9 cellular contexts compared by ENCODE assay signal in the genomic region with DNA sequence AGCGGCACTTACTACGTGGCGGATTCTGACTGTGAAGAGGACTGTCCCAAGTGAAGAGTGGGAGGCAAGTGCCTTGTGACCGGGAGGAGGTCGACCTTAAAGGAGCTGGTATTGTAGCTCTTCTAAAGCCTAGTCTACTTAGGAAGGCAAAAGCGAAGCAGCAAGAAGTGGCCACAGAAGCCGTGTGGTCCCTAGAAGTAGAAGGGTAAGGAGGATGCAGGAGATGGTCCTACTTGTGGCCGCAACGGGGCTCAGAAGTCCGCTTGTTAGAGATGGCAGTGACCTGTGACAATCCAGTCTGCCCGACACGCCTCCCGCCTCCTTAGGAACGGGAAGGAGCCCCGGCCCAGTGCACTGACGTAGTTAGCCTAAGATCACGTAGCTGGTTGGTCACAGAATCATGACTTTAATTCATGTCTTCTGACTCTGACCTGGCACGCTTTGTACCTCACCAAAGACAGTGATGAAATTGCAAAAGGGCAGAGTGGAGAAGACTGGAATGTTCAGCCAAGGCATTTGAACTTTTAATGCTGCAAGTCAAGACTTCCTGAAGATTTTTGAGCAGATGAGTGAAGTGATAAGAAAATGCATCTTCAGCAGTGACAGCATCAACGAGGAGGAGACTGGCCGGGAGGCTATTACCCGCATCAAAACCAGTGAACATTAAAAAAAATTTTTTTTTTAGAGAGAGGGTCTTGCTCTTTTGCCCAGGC. TPM values are rescaled to one million over a fixed set of nuclear protein-coding genes. Genes with fewer than 3 reads are reported as not detected.
DNase-seq lines count a peak whose midpoint lies in the region; ATAC-seq, FAIRE-seq and TF ChIP-seq lines count a peak whose summit lies in the region.
"Had no signal": no experiment of that assay in that cellular context is flagged by ENCODE, and none has a peak within 500 bp of the region (broad histone marks: within the 10 kb centered on the region; RNA-seq: fewer than 3 reads in every experiment).

No MANE protein-coding gene starts in this region.

- H3K4me2 ChIP-seq in neuronal stem cell (ENCODE audit: insufficient read depth, low read length, poor library complexity, severe bottlenecking) = peak overlapping the region; percentile 78

- H3K27me3 Mint-ChIP-seq in activated T-cell treated with anti-CD3 and anti-CD28 coated beads, Interleukin-2, amount 50 U/mL, for 72 hours (ENCODE audit: low read depth) = no peaks in the 10 kb centered on the region

- no peaks in the 10 kb centered on the region for H3K9me3 ChIP-seq in neuronal stem cell (replicated peaks in 1 of 2; ENCODE audit: control insufficient read depth in 2 of 2, insufficient read depth in 1 of 2, low read depth in 1 of 2, low read length in 2 of 2)

- peak overlapping the region; percentile 83 for H3K23ac ChIP-seq in neuronal stem cell (ENCODE audit: low read depth, low read length, poor library complexity)

- no peak overlapping the region for H3K4ac ChIP-seq in neuronal stem cell (ENCODE audit: low read length)

- H3K27me3 ChIP-seq in neuronal stem cell (ENCODE audit: control insufficient read depth in 3 of 3, insufficient read depth in 3 of 3, low read depth in 1 of 3, low read length in 3 of 3) = no peaks in the 10 kb centered on the region

- no CpG with 5 or more reads among the region's 21 CpGs for WGBS in neuronal stem cell (ENCODE audit: extremely low coverage in 2 of 2, insufficient read length in 2 of 2, insufficient replicate concordance in 1 of 2), 2 donors

- no peak overlapping the region for H2BK120ac ChIP-seq in neuronal stem cell (ENCODE audit: low read depth, low read length)

- no peak overlapping the region for H3K4me3 Mint-ChIP-seq in activated T-cell treated with anti-CD3 and anti-CD28 coated beads, Interleukin-2, amount 50 U/mL, for 72 hours

- peak overlapping the region; percentile 90 for H2AFZ ChIP-seq in neuronal stem cell (ENCODE audit: low read length)

- peak overlapping the region; percentile 19 for H2BK5ac ChIP-seq in neuronal stem cell (ENCODE audit: low read length)

- ATAC-seq in GM19397 (IDR thresholded peaks at IDR 0.05; ENCODE audit: unreplicated experiment) = peak; percentile 22
- peak; percentile 33 for ATAC-seq in HG03520 (IDR thresholded peaks at IDR 0.05; ENCODE audit: unreplicated experiment)
- ATAC-seq in activated T-cell treated with anti-CD3 and anti-CD28 coated beads, Interleukin-2, amount 50 U/mL, for 72 hours (replicated peaks in 1 of 2) = peak; percentile 61 to 68

- no peak overlapping the region for H2BK12ac ChIP-seq in neuronal stem cell (ENCODE audit: low read length)

- H3K27ac Mint-ChIP-seq in activated T-cell treated with anti-CD3 and anti-CD28 coated beads, Interleukin-2, amount 50 U/mL, for 72 hours = no peak overlapping the region

- no peak overlapping the region for H2AK5ac ChIP-seq in neuronal stem cell (ENCODE audit: low read depth, low read length)

- peak overlapping the region; percentile 89 for H4K91ac ChIP-seq in neuronal stem cell (ENCODE audit: low read depth, low read length, poor library complexity)

- peaks cover 5% of the 10 kb centered on the region for H3K79me1 ChIP-seq in neuronal stem cell (ENCODE audit: low read depth, low read length)

- no peak overlapping the region for H2BK15ac ChIP-seq in neuronal stem cell (ENCODE audit: low read length)

- peak overlapping the region; percentile 93 for H3K9ac ChIP-seq in neuronal stem cell (ENCODE audit: low read depth, low read length, poor library complexity)

- H3K4me1 ChIP-seq in neuronal stem cell (ENCODE audit: control insufficient read depth in 2 of 2, insufficient read depth in 1 of 2, low read depth in 1 of 2, low read length in 2 of 2) = peaks cover 2 to 7% of the 10 kb centered on the region in 2 donors

- peaks cover 2 to 3% of the 10 kb centered on the region in 2 donors for H3K36me3 Mint-ChIP-seq in activated T-cell treated with anti-CD3 and anti-CD28 coated beads, Interleukin-2, amount 50 U/mL, for 72 hours (ENCODE audit: insufficient read depth in 2 of 2)

- TF ChIP-seq CTCF in fibroblast of villous mesenchyme (IDR thresholded peaks at IDR 0.05; ENCODE audit: insufficient read depth, low read depth, low read length) = no peak

- peak overlapping the region; percentile 98 for H3K27ac ChIP-seq in neuronal stem cell (replicated peaks; ENCODE audit: low read length)
- peak overlapping the region; percentile 90 for H3K27ac ChIP-seq in temporal lobe (ENCODE audit: low read depth, low read length)

- peaks cover 9% of the 10 kb centered on the region for H3K4me1 Mint-ChIP-seq in activated T-cell treated with anti-CD3 and anti-CD28 coated beads, Interleukin-2, amount 50 U/mL, for 72 hours (ENCODE audit: low read depth)

- H4K8ac ChIP-seq in neuronal stem cell (ENCODE audit: low read depth, low read length) = no peak overlapping the region

- H3K9me3 Mint-ChIP-seq in activated T-cell treated with anti-CD3 and anti-CD28 coated beads, Interleukin-2, amount 50 U/mL, for 72 hours = no peaks in the 10 kb centered on the region
- H3K9me3 Mint-ChIP-seq: nephron had no signal

- H3K4me3 ChIP-seq in fibroblast of villous mesenchyme (ENCODE audit: low read depth, low read length) = peak overlapping the region; percentile 69
- H3K4me3 ChIP-seq in neuronal stem cell (ENCODE audit: low read length in 2 of 2) = peak overlapping the region; percentile 61 to 81

- no peaks in the 10 kb centered on the region for H3K36me3 ChIP-seq in neuronal stem cell (replicated peaks in 1 of 2; ENCODE audit: control insufficient read depth in 2 of 2, insufficient read depth in 2 of 2, low read length in 2 of 2)

- peak; percentile 70 for DNase-seq in CMK (ENCODE audit: low read depth)
- peak; percentile 91 for DNase-seq in RCC 7860 (ENCODE audit: low spot score)
- DNase-seq in activated T-cell treated with anti-CD3 and anti-CD28 coated beads, Interleukin-2, amount 50 U/mL, for 72 hours = peak; percentile 83 to 87
- DNase-seq in fibroblast of villous mesenchyme (ENCODE audit: low read depth) = peak; percentile 99
- DNase-seq in neuronal stem cell (ENCODE audit: low spot score) = no peak

- H3K14ac ChIP-seq in neuronal stem cell (ENCODE audit: low read length) = no peak overlapping the region

- H3K18ac ChIP-seq in neuronal stem cell (ENCODE audit: low read length) = peak overlapping the region; percentile 95

- peak; percentile 62 for FAIRE-seq in RCC 7860 (lab: Jason Lieb, UNC)

RNA-seq across cellular contexts. Expression of a gene that starts 0.7 kb away (rescaled TPM):
- 10 to 100 TPM; 21.6 to 21.8 TPM for total RNA-seq in activated T-cell treated with anti-CD3 and anti-CD28 coated beads, Interleukin-2, amount 50 U/mL, for 72 hours
- 20.3 and 25.9 TPM in 2 replicates for total RNA-seq in fibroblast of villous mesenchyme
- polyA plus RNA-seq in neuronal stem cell (2013, experiment 1 of 2) = 10.9 TPM
- 9.6 TPM for polyA plus RNA-seq in neuronal stem cell (2013, experiment 2 of 2)
- 26.1 TPM for total RNA-seq in temporal lobe
